Comparison of ENCODE assay signal across 3 cellular contexts in the genomic region with DNA sequence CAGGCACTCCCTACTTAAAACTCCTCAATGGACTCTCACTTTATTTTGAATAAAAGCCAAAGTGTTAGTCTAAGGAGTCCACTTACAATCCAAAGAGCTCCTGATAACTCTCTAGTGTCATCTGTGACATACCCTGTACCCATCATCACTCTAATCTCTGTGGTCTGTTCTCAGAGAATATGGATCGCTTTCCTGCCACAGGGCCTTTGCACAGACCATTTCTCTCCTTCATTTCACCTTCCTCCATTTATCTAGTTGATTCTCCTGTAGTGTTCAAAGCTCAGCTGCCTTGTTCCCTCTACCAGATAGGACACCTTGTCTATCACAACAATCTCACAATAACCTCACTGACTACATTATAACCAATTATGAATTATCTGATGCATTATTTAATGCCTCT.
TF ChIP-seq lines count a peak whose summit lies in the region.

No MANE protein-coding gene starts in this region.

TF ChIP-seq in HEK293, 187 proteins besides CTCF, POLR2A, EP300 and RAD21:
- TF ChIP-seq ZNF843 (tag by site-specific recombination; IDR thresholded peaks at IDR 0.05) (no peak), ZNF623 (tag by site-specific recombination; IDR thresholded peaks at IDR 0.05) (peak; percentile 80)

TF ChIP-seq in IMR-90, 13 proteins besides CTCF, POLR2A, EP300 and RAD21:
- no peak for TF ChIP-seq BHLHE40 (IDR thresholded peaks at IDR 0.05; ENCODE audit: low read depth, low read length)
- TF ChIP-seq, protein P1, sequence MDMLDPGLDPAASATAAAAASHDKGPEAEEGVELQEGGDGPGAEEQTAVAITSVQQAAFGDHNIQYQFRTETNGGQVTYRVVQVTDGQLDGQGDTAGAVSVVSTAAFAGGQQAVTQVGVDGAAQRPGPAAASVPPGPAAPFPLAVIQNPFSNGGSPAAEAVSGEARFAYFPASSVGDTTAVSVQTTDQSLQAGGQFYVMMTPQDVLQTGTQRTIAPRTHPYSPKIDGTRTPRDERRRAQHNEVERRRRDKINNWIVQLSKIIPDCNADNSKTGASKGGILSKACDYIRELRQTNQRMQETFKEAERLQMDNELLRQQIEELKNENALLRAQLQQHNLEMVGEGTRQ (IDR thresholded peaks at IDR 0.05; ENCODE audit: low read depth, low read length) = no peak
- no peak for TF ChIP-seq RCOR1 (IDR thresholded peaks at IDR 0.05; ENCODE audit: insufficient replicate concordance, low read length)
- no peak for TF ChIP-seq MAFK (IDR thresholded peaks at IDR 0.05; ENCODE audit: low read depth, low read length)
- no peak for TF ChIP-seq CEBPB (IDR thresholded peaks at IDR 0.05; ENCODE audit: low read depth, low read length)

TF ChIP-seq in H1, 55 proteins besides CTCF, POLR2A, EP300 and RAD21:
- TF ChIP-seq TBP (IDR thresholded peaks at IDR 0.05; ENCODE audit: low read depth, low read length) (no peak), HDAC2 (IDR thresholded peaks at IDR 0.05; ENCODE audit: borderline replicate concordance in 1 of 2, low read depth in 2 of 2, low read length in 2 of 2) (peak in 1 of 2 experiments; percentile 53; a peak in 1 of 4 replicates), KDM1A (IDR thresholded peaks at IDR 0.05; ENCODE audit: borderline replicate concordance, low read length) (peak; percentile 85; the same call in 1 of the 2 replicates)
TF ChIP-seq in H1: peak in this region for 2.
